In the genomic region with DNA sequence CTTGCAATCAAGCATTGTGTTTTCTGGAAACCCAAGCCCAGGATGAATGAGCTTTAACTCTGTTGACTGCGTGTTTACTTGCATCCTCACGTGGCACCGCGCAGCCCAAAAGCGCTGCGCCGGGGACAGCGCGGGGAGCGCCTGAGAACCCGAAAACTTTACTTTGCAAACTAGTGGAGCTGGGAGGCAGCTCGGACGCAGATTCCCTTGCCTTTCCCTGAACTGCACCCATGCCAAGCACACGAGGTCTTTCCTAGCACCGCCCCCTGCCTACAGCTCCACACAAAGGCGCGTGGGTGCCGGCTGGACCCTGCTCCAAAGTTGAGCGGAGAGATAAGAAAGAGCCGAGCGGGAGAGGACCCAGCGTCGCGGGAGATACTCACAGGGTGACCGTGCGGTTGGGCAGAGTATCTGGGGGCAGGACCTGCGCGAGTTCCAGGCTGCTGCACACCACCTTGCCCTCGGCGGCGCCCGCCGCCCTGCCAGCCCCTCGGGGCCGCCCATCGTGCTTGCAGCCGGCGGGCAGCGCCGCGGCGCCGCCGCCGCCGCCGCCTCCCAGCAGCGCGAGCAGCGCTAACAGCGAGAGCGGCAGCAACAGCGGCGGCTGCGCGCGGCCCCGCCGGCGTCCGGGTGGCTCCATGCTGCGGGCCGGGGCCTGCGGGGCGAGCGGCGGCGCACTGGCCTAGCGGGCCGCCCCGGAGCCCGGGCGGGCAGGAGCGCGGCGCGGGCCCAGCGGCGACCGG, we compare ENCODE assay signal across 8 cellular contexts. TPM values are rescaled to one million over a fixed set of nuclear protein-coding genes. Genes with fewer than 3 reads are reported as not detected.
DNase-seq lines count a peak whose midpoint lies in the region; ATAC-seq and TF ChIP-seq lines count a peak whose summit lies in the region.

No MANE protein-coding gene starts in this region.

- no peaks in the 10 kb centered on the region for H3K36me3 Mint-ChIP-seq in T-cell

- H3K4me3 ChIP-seq in coronary artery = peak overlapping the region; percentile 84

- POLR2A ChIA-PET in T-cell (lab: Charles Lee) = no interaction called here

- CTCF ChIA-PET in T-cell (lab: Charles Lee) = no interaction called here

- DNase-seq in AG20443 (ENCODE audit: low spot score) (peak; percentile 77), LoVo (ENCODE audit: low spot score) (peak; percentile 71), T-cell (peak in 18 of 34 experiments; percentile 1 to 32 (median 7)), coronary artery (ENCODE audit: low spot score) (peak; percentile 72), kidney tubule cell (ENCODE audit: low spot score) (peak; percentile 77), AML-193 (lab: John Stamatoyannopoulos, UW) (no peak)
- DNase-seq in stimulated activated CD4-positive, alpha-beta T cell treated with anti-CD3 and anti-CD28 coated beads, Interleukin-15, amount 100 ng/mL, for 48 hours (ENCODE audit: low read depth in 2 of 2) = peak; percentile 6 to 9

- peaks cover 6 to 28% of the 10 kb centered on the region in 2 donors for H3K27me3 Mint-ChIP-seq in T-cell

- no peak for TF ChIP-seq CTCF in coronary artery (IDR thresholded peaks at IDR 0.05)

- ATAC-seq in GM19043 (IDR thresholded peaks at IDR 0.05; ENCODE audit: low read depth, unreplicated experiment) (peak; percentile 59), T-cell (replicated peaks in 1 of 4) (peak; percentile 73 to 84 (median 77))

- H3K27ac Mint-ChIP-seq in T-cell = peak overlapping the region in 1 of 2 donors; percentile 34

- H3K9me3 Mint-ChIP-seq in T-cell = no peaks in the 10 kb centered on the region

- peak overlapping the region; percentile 14 to 92 for H3K27ac ChIP-seq in coronary artery

- peak overlapping the region; percentile 84 to 96 (median 88) for H3K4me3 Mint-ChIP-seq in T-cell

- H3K4me1 Mint-ChIP-seq in T-cell = peaks cover 14 to 25% (median 16%) of the 10 kb centered on the region in 3 donors

RNA-seq across cellular contexts. Expression of a gene that starts 0.6 kb away (rescaled TPM):
- total RNA-seq in T-cell = 1 to 10 TPM in 4 of 5 donors, under 1 TPM in 1; 0.59 to 3.6 (median 1.8) TPM

Comparison
In these comparisons a context has a peak if more than half of its experiments do, and no peak if none do; other contexts are left out.
1. DNase-seq: peak in AG20443 (single experiment), LoVo (single experiment), T-cell (18 of 34), coronary artery (single experiment), kidney tubule cell (single experiment) and stimulated activated CD4-positive, alpha-beta T cell treated with anti-CD3 and anti-CD28 coated beads, Interleukin-15, amount 100 ng/mL, for 48 hours (2 of 2); none in AML-193 (0 of 2).